In genomic region chr9:133184971-133185370, GRCh38 we compare ENCODE assay signal across 8 cellular contexts. TPM values are rescaled to one million over a fixed set of nuclear protein-coding genes. Genes with fewer than 3 reads are reported as not detected.
DNase-seq lines count a peak whose midpoint lies in the region; ATAC-seq and TF ChIP-seq lines count a peak whose summit lies in the region.

No MANE protein-coding gene starts in this region.

- H3K27ac Mint-ChIP-seq in CD4-positive, alpha-beta memory T cell, result no peak overlapping the region

- TF ChIP-seq EP300 in gastroesophageal sphincter (IDR thresholded peaks at IDR 0.05), result no peak

- peak overlapping the region in 1 of 8 donors; percentile 44 for H3K4me3 Mint-ChIP-seq in CD4-positive, alpha-beta memory T cell
- H3K4me3 Mint-ChIP-seq in activated T-cell treated with anti-CD3 and anti-CD28 coated beads, Interleukin-2, amount 50 U/mL, for 4 hours, result no peak overlapping the region

- H3K9me3 Mint-ChIP-seq in CD4-positive, alpha-beta memory T cell, result peaks cover 0 to 2% (median 0%) of the 10 kb centered on the region in 8 donors
- no peaks in the 10 kb centered on the region for H3K9me3 Mint-ChIP-seq in activated T-cell treated with anti-CD3 and anti-CD28 coated beads, Interleukin-2, amount 50 U/mL, for 4 hours

- H3K9me3 ChIP-seq in CD4-positive, alpha-beta memory T cell (ENCODE audit: control insufficient read depth in 1 of 2, low read length in 2 of 2), result no peaks in the 10 kb centered on the region
- H3K9me3 ChIP-seq in HAP-1 (no peaks in the 10 kb centered on the region), gastroesophageal sphincter (no peaks in the 10 kb centered on the region), parathyroid adenoma (ENCODE audit: control insufficient read depth, low read length) (no peaks in the 10 kb centered on the region)

- in situ Hi-C loops in HAP-1 (cut with MboI; ENCODE audit: low sequenced_read_pairs), result loop anchor here (5.0 to 10.0 kb wide), 2 partner anchors 140 to 302 kb away; no protein-coding TSS in a partner anchor

- no peaks in the 10 kb centered on the region for H3K79me2 ChIP-seq in parathyroid adenoma

- ATAC-seq in activated T-cell treated with anti-CD3 and anti-CD28 coated beads, Interleukin-2, amount 50 U/mL, for 4 hours, result peak; percentile 54 to 58
- peak; percentile 57 for ATAC-seq in gastroesophageal sphincter
- no peak for ATAC-seq in HG03342 (IDR thresholded peaks at IDR 0.05; ENCODE audit: unreplicated experiment)
- no peak for ATAC-seq in GM18520 (IDR thresholded peaks at IDR 0.05; ENCODE audit: unreplicated experiment)

- TF ChIP-seq CTCF in gastroesophageal sphincter (IDR thresholded peaks at IDR 0.05), result peak; percentile 30 to 74 (median 64)
- TF ChIP-seq CTCF in parathyroid adenoma (IDR thresholded peaks at IDR 0.05), result peak; percentile 49

- H2AFZ ChIP-seq in parathyroid adenoma, result no peak overlapping the region

- peaks cover 8 to 10% (median 9%) of the 10 kb centered on the region in 4 donors for H3K4me1 Mint-ChIP-seq in CD4-positive, alpha-beta memory T cell
- peaks cover 12% of the 10 kb centered on the region for H3K4me1 Mint-ChIP-seq in activated T-cell treated with anti-CD3 and anti-CD28 coated beads, Interleukin-2, amount 50 U/mL, for 4 hours (ENCODE audit: low read depth)

- TF ChIP-seq POLR2A in gastroesophageal sphincter (IDR thresholded peaks at IDR 0.05), result no peak

- H3K36me3 ChIP-seq in CD4-positive, alpha-beta memory T cell (ENCODE audit: insufficient read depth, low read length), result no peaks in the 10 kb centered on the region
- no peaks in the 10 kb centered on the region for H3K36me3 ChIP-seq in HAP-1 (replicated peaks)
- H3K36me3 ChIP-seq in gastroesophageal sphincter, result no peaks in the 10 kb centered on the region
- H3K36me3 ChIP-seq in parathyroid adenoma (ENCODE audit: control insufficient read depth, insufficient read depth, low read length), result no peaks in the 10 kb centered on the region

- no peak overlapping the region for H3K9ac ChIP-seq in parathyroid adenoma

- H3K4me3 ChIP-seq in CD4-positive, alpha-beta memory T cell (ENCODE audit: low read length in 2 of 2), result no peak overlapping the region
- H3K4me3 ChIP-seq in HAP-1, result no peak overlapping the region
- no peak overlapping the region for H3K4me3 ChIP-seq in gastroesophageal sphincter
- H3K4me3 ChIP-seq in parathyroid adenoma (ENCODE audit: low read depth, low read length), result no peak overlapping the region

- H3K36me3 Mint-ChIP-seq in CD4-positive, alpha-beta memory T cell, result no peaks in the 10 kb centered on the region
- no peaks in the 10 kb centered on the region for H3K36me3 Mint-ChIP-seq in activated T-cell treated with anti-CD3 and anti-CD28 coated beads, Interleukin-2, amount 50 U/mL, for 4 hours (ENCODE audit: insufficient read depth)

- no peaks in the 10 kb centered on the region for H3K27me3 ChIP-seq in CD4-positive, alpha-beta memory T cell (ENCODE audit: insufficient read depth, low read length)
- peaks cover 15% of the 10 kb centered on the region for H3K27me3 ChIP-seq in HAP-1 (ENCODE audit: low read depth)
- peaks cover 67% of the 10 kb centered on the region for H3K27me3 ChIP-seq in gastroesophageal sphincter
- H3K27me3 ChIP-seq in parathyroid adenoma (ENCODE audit: control insufficient read depth, insufficient read depth, low read length), result no peaks in the 10 kb centered on the region

- no peak overlapping the region for H3K4me2 ChIP-seq in parathyroid adenoma (ENCODE audit: low read length)

- POLR2A ChIA-PET in CD4-positive, alpha-beta memory T cell (lab: Charles Lee; ENCODE audit: partially characterized antibody), result no interaction called here

- CTCF ChIA-PET in CD4-positive, alpha-beta memory T cell (lab: Charles Lee; ENCODE audit: partially characterized antibody), result interaction anchor here (0.6 to 4.9 kb wide), 10 partner anchors 9 to 300 kb away, joined by 3 to 66 read pairs (median 11); partner anchors contain the start of genes CACFD1 and OBP2B

- peaks cover 13% of the 10 kb centered on the region for H3K4me1 ChIP-seq in CD4-positive, alpha-beta memory T cell (ENCODE audit: insufficient read depth, low read length)
- H3K4me1 ChIP-seq in HAP-1, result no peaks in the 10 kb centered on the region
- H3K4me1 ChIP-seq in gastroesophageal sphincter, result peaks cover 0 to 5% (median 0%) of the 10 kb centered on the region in 3 donors
- no peaks in the 10 kb centered on the region for H3K4me1 ChIP-seq in parathyroid adenoma

- intact Hi-C loops in CD4-positive, alpha-beta memory T cell (cut with micrococcal nuclease), result loop anchor here (1.0 to 10.0 kb wide), 3 partner anchors 160 to 208 kb away; partner anchors contain the start of gene GFI1B

- DNase-seq in CD4-positive, alpha-beta memory T cell, result peak; percentile 32 to 60 (median 35)
- DNase-seq in HAP-1 (ENCODE audit: low spot score in 2 of 2) (peak; percentile 61 to 67), NCI-H510A treated with DMSO at 0.1 percent for 48 hours (lab: John Stamatoyannopoulos, UW) (peak; percentile 44)
- DNase-seq in activated T-cell treated with anti-CD3 and anti-CD28 coated beads, Interleukin-2, amount 50 U/mL, for 4 hours, result no peak

- peaks cover 15 to 26% of the 10 kb centered on the region in 2 donors for H3K27me3 Mint-ChIP-seq in CD4-positive, alpha-beta memory T cell
- peaks cover 35% of the 10 kb centered on the region for H3K27me3 Mint-ChIP-seq in activated T-cell treated with anti-CD3 and anti-CD28 coated beads, Interleukin-2, amount 50 U/mL, for 4 hours (ENCODE audit: low read depth)

- 2 to 3% methylated on average over 7 of the region's 8 CpGs for WGBS in gastroesophageal sphincter (ENCODE audit: low coverage in 1 of 2), 2 donors

- no peak overlapping the region for H3K27ac ChIP-seq in CD4-positive, alpha-beta memory T cell (ENCODE audit: low read depth, low read length)
- H3K27ac ChIP-seq in gastroesophageal sphincter (no peak overlapping the region), parathyroid adenoma (no peak overlapping the region)

RNA-seq across cellular contexts. Expression of gene GBGT1, which starts 21.3 kb away (rescaled TPM):
- 1 to 10 TPM; 3.6 to 6.3 TPM for total RNA-seq in CD4-positive, alpha-beta memory T cell
- under 1 TPM; 0.16 to 0.50 TPM for polyA plus RNA-seq in CD4-positive, alpha-beta memory T cell
- total RNA-seq in activated T-cell treated with anti-CD3 and anti-CD28 coated beads, Interleukin-2, amount 50 U/mL, for 4 hours, result 1 to 10 TPM; 3.0 to 3.3 (median 3.2) TPM
- total RNA-seq in gastroesophageal sphincter, result 10 to 100 TPM; 11.3 to 18.0 (median 15.6) TPM

RNA-seq across cellular contexts. Expression of gene OBP2B, which starts 24.1 kb away (rescaled TPM):
- not detected for total RNA-seq in CD4-positive, alpha-beta memory T cell
- polyA plus RNA-seq in CD4-positive, alpha-beta memory T cell, result not detected
- not detected for total RNA-seq in activated T-cell treated with anti-CD3 and anti-CD28 coated beads, Interleukin-2, amount 50 U/mL, for 4 hours
- total RNA-seq in gastroesophageal sphincter, result not detected

Comparison
In these comparisons a context has a peak if more than half of its experiments do, and no peak if none do; other contexts are left out.
1. ATAC-seq: peak in activated T-cell treated with anti-CD3 and anti-CD28 coated beads, Interleukin-2, amount 50 U/mL, for 4 hours (2 of 2) and gastroesophageal sphincter (single experiment); none in HG03342 (single experiment) and GM18520 (single experiment).